In genomic region chr7:99560834-99561734, GRCh38 we compare ENCODE assay signal across 1 cellular context.
A peak's percentile ranks its signal among the peaks of the same experiment; 100 is the strongest.
TF ChIP-seq lines count a peak whose summit lies in the region.

No MANE protein-coding gene starts in this region.

TF ChIP-seq in GM12878, 131 proteins besides CTCF, POLR2A, EP300 and RAD21:
- TF ChIP-seq SMAD5 (IDR thresholded peaks at IDR 0.05; ENCODE audit: low read depth), result no peak
- TF ChIP-seq SPI1 (IDR thresholded peaks at IDR 0.05; ENCODE audit: borderline replicate concordance, insufficient read depth, low read depth, low read length), result peak; percentile 56; the same call in 1 of the 2 replicates
TF ChIP-seq in GM12878: peak in this region for 1.
